1 cellular context compared by ENCODE assay signal in the genomic region with DNA sequence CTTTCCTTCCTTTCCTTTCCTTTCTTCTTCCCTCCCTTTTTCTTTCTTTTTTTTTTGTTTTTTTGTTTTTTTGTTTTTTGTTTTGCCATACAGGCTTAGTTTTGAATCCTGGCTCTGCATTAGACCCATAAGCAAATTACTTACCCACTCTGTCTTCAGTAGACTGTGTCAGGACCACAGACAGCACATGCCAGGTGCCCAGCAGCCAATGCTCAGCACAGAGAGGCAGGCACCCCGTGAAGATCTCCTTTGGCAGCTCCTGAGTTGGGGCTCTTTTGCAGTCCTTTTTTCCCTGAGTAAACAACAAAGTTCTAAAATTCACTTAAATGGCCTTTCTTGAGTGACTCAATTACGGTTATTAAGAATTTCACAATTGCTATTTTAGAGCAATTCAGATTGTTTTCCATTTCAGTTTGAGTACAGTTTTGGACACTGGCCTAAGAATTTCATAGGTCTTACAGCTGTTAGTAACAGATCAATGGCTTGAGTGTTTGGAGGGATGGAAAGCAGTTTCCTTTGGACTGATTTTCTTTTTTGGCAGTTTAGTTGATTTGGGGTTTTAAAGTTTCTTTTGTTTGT.
TF ChIP-seq lines count a peak whose summit lies in the region.

No MANE protein-coding gene starts in this region.

TF ChIP-seq in IMR-90, 13 proteins besides CTCF, POLR2A, EP300 and RAD21 (continued from another document):
- TF ChIP-seq MXI1 (IDR thresholded peaks at IDR 0.05; ENCODE audit: borderline replicate concordance, low read depth, low read length), result no peak
- no peak for TF ChIP-seq MAZ (IDR thresholded peaks at IDR 0.05; ENCODE audit: borderline replicate concordance, low read depth, low read length)
- no peak for TF ChIP-seq SMC3 (IDR thresholded peaks at IDR 0.05; ENCODE audit: low read depth, low read length)
- no peak for TF ChIP-seq CEBPB (IDR thresholded peaks at IDR 0.05; ENCODE audit: low read depth, low read length)
- no peak for TF ChIP-seq BHLHE40 (IDR thresholded peaks at IDR 0.05; ENCODE audit: low read depth, low read length)
- TF ChIP-seq NFE2L2 (IDR thresholded peaks at IDR 0.05; ENCODE audit: low read depth, low read length), result no peak
